Comparison of ENCODE assay signal across 8 cellular contexts in genomic region chr10:72275351-72276012, GRCh38. TPM values are rescaled to one million over a fixed set of nuclear protein-coding genes. Genes with fewer than 3 reads are reported as not detected.
A peak's percentile ranks its signal among the peaks of the same experiment; 100 is the strongest.
DNase-seq lines count a peak whose midpoint lies in the region; ATAC-seq and TF ChIP-seq lines count a peak whose summit lies in the region.

No MANE protein-coding gene starts in this region.

- H3K36me3 Mint-ChIP-seq in activated T-cell treated with anti-CD3 and anti-CD28 coated beads, Interleukin-2, amount 50 U/mL, for 72 hours (ENCODE audit: insufficient read depth in 2 of 2) = peaks cover 27 to 28% of the 10 kb centered on the region in 2 donors

- no peaks in the 10 kb centered on the region for H3K9me3 Mint-ChIP-seq in activated T-cell treated with anti-CD3 and anti-CD28 coated beads, Interleukin-2, amount 50 U/mL, for 72 hours

- no peak overlapping the region for H3K9ac ChIP-seq in HUES48 (ENCODE audit: low read depth, low read length)

- peak overlapping the region; percentile 98 for H3K27ac Mint-ChIP-seq in activated T-cell treated with anti-CD3 and anti-CD28 coated beads, Interleukin-2, amount 50 U/mL, for 72 hours

- no peak for DNase-seq in AG09309 (ENCODE audit: low read depth)
- peak; percentile 36 to 57 for DNase-seq in activated T-cell treated with anti-CD3 and anti-CD28 coated beads, Interleukin-2, amount 50 U/mL, for 72 hours

- no peaks in the 10 kb centered on the region for H3K9me3 ChIP-seq in HUES48 (ENCODE audit: control insufficient read depth, insufficient read depth, low read length)

- no peak for TF ChIP-seq CTCF in AG09309 (IDR thresholded peaks at IDR 0.05; ENCODE audit: control insufficient read depth, insufficient read depth, low read depth, low read length, missing control alignments)

- H3K27me3 Mint-ChIP-seq in activated T-cell treated with anti-CD3 and anti-CD28 coated beads, Interleukin-2, amount 50 U/mL, for 72 hours (ENCODE audit: low read depth) = no peaks in the 10 kb centered on the region

- no peaks in the 10 kb centered on the region for H3K27me3 ChIP-seq in HUES48 (ENCODE audit: control insufficient read depth, insufficient read depth, low read length)

- peaks cover 27% of the 10 kb centered on the region for H3K4me1 ChIP-seq in HUES48 (ENCODE audit: control insufficient read depth, insufficient read depth, low read length)

- peaks cover 66% of the 10 kb centered on the region for H3K4me1 Mint-ChIP-seq in activated T-cell treated with anti-CD3 and anti-CD28 coated beads, Interleukin-2, amount 50 U/mL, for 72 hours (ENCODE audit: low read depth)

- H3K27ac ChIP-seq in HUES48 (ENCODE audit: low read depth, low read length) = peak overlapping the region; percentile 4
- peak overlapping the region; percentile 8 to 98 (median 95) for H3K27ac ChIP-seq in skin epidermis

- no peak for ATAC-seq in activated T-cell treated with anti-CD3 and anti-CD28 coated beads, Interleukin-2, amount 50 U/mL, for 72 hours (replicated peaks in 1 of 2)
- ATAC-seq in HG03175 (IDR thresholded peaks at IDR 0.05; ENCODE audit: unreplicated experiment) = no peak
- ATAC-seq in GM19023 (IDR thresholded peaks at IDR 0.05; ENCODE audit: unreplicated experiment) = no peak
- ATAC-seq in HG03342 (IDR thresholded peaks at IDR 0.05; ENCODE audit: unreplicated experiment) = no peak

- H3K4me3 ChIP-seq in AG09309 (ENCODE audit: control insufficient read depth, low read depth, low read length) (peak overlapping the region; percentile 93), HUES48 (ENCODE audit: low read depth, low read length) (peak overlapping the region; percentile 93), iPS-11a (ENCODE audit: low read depth, low read length) (peak overlapping the region; percentile 99), skin epidermis (peak overlapping the region; percentile 71 to 94 (median 82))

- peak overlapping the region; percentile 90 to 96 for H3K4me3 Mint-ChIP-seq in activated T-cell treated with anti-CD3 and anti-CD28 coated beads, Interleukin-2, amount 50 U/mL, for 72 hours

- peaks cover 14% of the 10 kb centered on the region for H3K36me3 ChIP-seq in HUES48 (ENCODE audit: control insufficient read depth, insufficient read depth, low read length)

RNA-seq across cellular contexts. Expression of gene DDIT4, which starts 1.8 kb away (rescaled TPM):
- total RNA-seq in activated T-cell treated with anti-CD3 and anti-CD28 coated beads, Interleukin-2, amount 50 U/mL, for 72 hours = 1,000 to 10,000 TPM; 1,119 to 1,202 TPM

RNA-seq across cellular contexts. Expression of gene ASCC1, which starts 59.4 kb away (rescaled TPM):
- 10 to 100 TPM; 81.2 to 84.3 TPM for total RNA-seq in activated T-cell treated with anti-CD3 and anti-CD28 coated beads, Interleukin-2, amount 50 U/mL, for 72 hours

RNA-seq across cellular contexts. Expression of gene ANAPC16, which starts 59.7 kb away (rescaled TPM):
- 100 to 1,000 TPM; 183 to 197 TPM for total RNA-seq in activated T-cell treated with anti-CD3 and anti-CD28 coated beads, Interleukin-2, amount 50 U/mL, for 72 hours
